Comparison of ENCODE assay signal across 34 cellular contexts in the genomic region with DNA sequence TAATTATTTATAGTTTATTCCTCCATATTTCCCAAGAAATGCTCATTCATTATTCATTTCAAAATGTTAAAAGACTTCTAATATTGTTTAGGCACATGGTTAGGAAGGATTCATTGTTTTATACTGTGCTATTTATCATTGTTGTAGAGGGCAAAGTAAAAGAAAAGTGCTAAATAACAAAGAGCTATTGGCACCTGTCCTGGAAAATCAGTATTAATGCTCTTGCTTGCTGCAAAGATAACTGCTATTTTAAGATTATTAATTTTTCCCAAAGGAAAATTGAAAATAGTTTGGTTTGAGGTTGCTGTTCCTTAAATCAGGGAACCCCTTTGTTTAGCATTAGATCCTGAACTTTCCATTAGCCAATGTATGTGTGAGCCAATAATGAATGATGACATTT.
"Had no signal": no experiment of that assay in that cellular context is flagged by ENCODE, and none has a peak within 500 bp of the region (broad histone marks: within the 10 kb centered on the region; RNA-seq: fewer than 3 reads in every experiment).

No MANE protein-coding gene starts in this region.

- H3K36me3 ChIP-seq: adrenal gland, ascending aorta, breast epithelium, cardiac muscle cell, colonic mucosa, esophagus squamous epithelium, heart left ventricle, WERI-Rb-1 had no signal

- H3K27ac ChIP-seq: adrenal gland, ascending aorta, breast epithelium, cardiac muscle cell, colonic mucosa, epithelial cell of prostate, esophagus squamous epithelium, heart left ventricle, WERI-Rb-1 had no signal

- DNase-seq: activated CD4-positive, alpha-beta memory T cell treated with anti-CD3 and anti-CD28 coated beads for 36 hours; activated CD4-positive, alpha-beta T cell treated with anti-CD3 and anti-CD28 coated beads for 36 hours; activated CD4-positive, alpha-beta T cell treated with anti-CD3 and anti-CD28 coated beads, Interleukin-2, amount 10 ng/mL, durations not matched to agents 24 days and 14 days; activated CD4-positive, CD25-positive, alpha-beta regulatory T cell; activated CD4-positive, CD25-positive, alpha-beta regulatory T cell treated with anti-CD3 and anti-CD28 coated beads, Interleukin-2, amount 50 U/mL, for 72 hours; activated CD8-positive, alpha-beta memory T cell treated with anti-CD3 and anti-CD28 coated beads, Interleukin-2, amount 10 ng/mL, durations not matched to agents 7 days and 5 days; activated CD8-positive, alpha-beta memory T cell treated with anti-CD3 and anti-CD28 coated beads, Interleukin-2, amount 50 U/mL, for 4 hours; activated CD8-positive, alpha-beta T cell treated with anti-CD3 and anti-CD28 coated beads, Interleukin-2, amount 10 ng/mL, durations not matched to agents 7 days and 5 days; activated effector memory CD4-positive, alpha-beta T cell treated with anti-CD3 and anti-CD28 coated beads, Interleukin-2, amount 50 U/mL, for 16 hours; activated naive CD4-positive, alpha-beta T cell treated with anti-CD3 and anti-CD28 coated beads for 36 hours; activated naive CD8-positive, alpha-beta T cell treated with anti-CD3 and anti-CD28 coated beads for 36 hours; activated naive CD8-positive, alpha-beta T cell treated with anti-CD3 and anti-CD28 coated beads, Interleukin-2, amount 50 U/mL, for 24 hours; activated T-cell treated with anti-CD3 and anti-CD28 coated beads, Interleukin-2, amount 50 U/mL, for 1 hour; activated T-cell treated with anti-CD3 and anti-CD28 coated beads, Interleukin-2, amount 50 U/mL, for 48 hours; adrenal gland; amygdala; central memory CD4-positive, alpha-beta T cell; cerebellar nuclear complex; colonic mucosa; effector CD4-positive, alpha-beta T cell; effector memory CD8-positive, alpha-beta T cell; esophagus squamous epithelium; foreskin fibroblast; heart left ventricle; T-helper 9 cell; WERI-Rb-1 had no signal

- H3K36me3 Mint-ChIP-seq: activated CD4-positive, alpha-beta memory T cell treated with anti-CD3 and anti-CD28 coated beads for 36 hours; brain had no signal

- H3K27ac Mint-ChIP-seq: activated CD4-positive, alpha-beta memory T cell treated with anti-CD3 and anti-CD28 coated beads for 36 hours; activated CD4-positive, alpha-beta T cell treated with anti-CD3 and anti-CD28 coated beads for 36 hours; activated CD4-positive, alpha-beta T cell treated with anti-CD3 and anti-CD28 coated beads, Interleukin-2, amount 10 ng/mL, durations not matched to agents 24 days and 14 days; activated CD8-positive, alpha-beta memory T cell treated with anti-CD3 and anti-CD28 coated beads, Interleukin-2, amount 10 ng/mL, durations not matched to agents 7 days and 5 days; activated CD8-positive, alpha-beta T cell treated with anti-CD3 and anti-CD28 coated beads, Interleukin-2, amount 10 ng/mL, durations not matched to agents 7 days and 5 days; activated naive CD4-positive, alpha-beta T cell treated with anti-CD3 and anti-CD28 coated beads for 36 hours; activated naive CD4-positive, alpha-beta T cell treated with anti-CD3 and anti-CD28 coated beads, Interleukin-2, amount 50 U/mL, for 24 hours; activated naive CD8-positive, alpha-beta T cell treated with anti-CD3 and anti-CD28 coated beads for 36 hours; activated naive CD8-positive, alpha-beta T cell treated with anti-CD3 and anti-CD28 coated beads, Interleukin-2, amount 50 U/mL, for 24 hours; activated T-helper 1 cell treated with anti-CD3 and anti-CD28 coated beads, Interleukin-12 subunit alpha, Interleukin-12 subunit beta, Interleukin-2, Interleukin-4 antibody, amounts not matched to agents 30 ng/mL and 10 ng/mL and 1 ng/mL, durations not matched to agents 14 hours and 24 hours and 36 hours; activated T-helper 2 cell treated with anti-CD3 and anti-CD28 coated beads, Interferon-gamma antibody, Interleukin-2, Interleukin-4, amounts not matched to agents 10 μg/mL and 5 μg/mL and 100 μg/mL, durations not matched to agents 14 hours and 24 hours and 36 hours; brain; effector memory CD8-positive, alpha-beta T cell had no signal

- H3K4me1 ChIP-seq: breast epithelium, colonic mucosa had no signal

- H3K9me3 ChIP-seq: adrenal gland, ascending aorta, breast epithelium, colonic mucosa, esophagus squamous epithelium, heart left ventricle had no signal

- H3K4me3 Mint-ChIP-seq: activated CD4-positive, alpha-beta memory T cell treated with anti-CD3 and anti-CD28 coated beads for 36 hours; activated CD4-positive, alpha-beta T cell treated with anti-CD3 and anti-CD28 coated beads for 36 hours; activated CD4-positive, alpha-beta T cell treated with anti-CD3 and anti-CD28 coated beads, Interleukin-2, amount 10 ng/mL, durations not matched to agents 24 days and 14 days; activated CD8-positive, alpha-beta memory T cell treated with anti-CD3 and anti-CD28 coated beads, Interleukin-2, amount 10 ng/mL, durations not matched to agents 7 days and 5 days; activated CD8-positive, alpha-beta T cell treated with anti-CD3 and anti-CD28 coated beads, Interleukin-2, amount 10 ng/mL, durations not matched to agents 7 days and 5 days; activated naive CD4-positive, alpha-beta T cell treated with anti-CD3 and anti-CD28 coated beads for 36 hours; activated naive CD4-positive, alpha-beta T cell treated with anti-CD3 and anti-CD28 coated beads, Interleukin-2, amount 50 U/mL, for 24 hours; activated naive CD8-positive, alpha-beta T cell treated with anti-CD3 and anti-CD28 coated beads for 36 hours; activated naive CD8-positive, alpha-beta T cell treated with anti-CD3 and anti-CD28 coated beads, Interleukin-2, amount 50 U/mL, for 24 hours; activated T-helper 1 cell treated with anti-CD3 and anti-CD28 coated beads, Interleukin-12 subunit alpha, Interleukin-12 subunit beta, Interleukin-2, Interleukin-4 antibody, amounts not matched to agents 30 ng/mL and 10 ng/mL and 1 ng/mL, durations not matched to agents 14 hours and 24 hours and 36 hours; brain; effector memory CD8-positive, alpha-beta T cell had no signal

- H3K4me3 ChIP-seq: adrenal gland, ascending aorta, breast epithelium, cardiac muscle cell, colonic mucosa, esophagus squamous epithelium, heart left ventricle had no signal

- H3K27me3 Mint-ChIP-seq: activated CD4-positive, alpha-beta memory T cell treated with anti-CD3 and anti-CD28 coated beads for 36 hours; activated CD4-positive, alpha-beta T cell treated with anti-CD3 and anti-CD28 coated beads for 36 hours; activated CD4-positive, alpha-beta T cell treated with anti-CD3 and anti-CD28 coated beads, Interleukin-2, amount 10 ng/mL, durations not matched to agents 24 days and 14 days; activated CD8-positive, alpha-beta memory T cell treated with anti-CD3 and anti-CD28 coated beads, Interleukin-2, amount 10 ng/mL, durations not matched to agents 7 days and 5 days; activated naive CD4-positive, alpha-beta T cell treated with anti-CD3 and anti-CD28 coated beads, Interleukin-2, amount 50 U/mL, for 24 hours; activated naive CD8-positive, alpha-beta T cell treated with anti-CD3 and anti-CD28 coated beads for 36 hours; activated naive CD8-positive, alpha-beta T cell treated with anti-CD3 and anti-CD28 coated beads, Interleukin-2, amount 50 U/mL, for 24 hours; effector memory CD8-positive, alpha-beta T cell had no signal

- H3K27me3 ChIP-seq: adrenal gland, ascending aorta, breast epithelium, cardiac muscle cell, colonic mucosa, esophagus squamous epithelium, heart left ventricle had no signal

- ATAC-seq: activated CD4-positive, alpha-beta T cell treated with anti-CD3 and anti-CD28 coated beads for 36 hours; activated CD8-positive, alpha-beta memory T cell treated with anti-CD3 and anti-CD28 coated beads, Interleukin-2, amount 10 ng/mL, durations not matched to agents 7 days and 5 days; activated CD8-positive, alpha-beta T cell treated with anti-CD3 and anti-CD28 coated beads, Interleukin-2, amount 10 ng/mL, durations not matched to agents 7 days and 5 days; activated naive CD8-positive, alpha-beta T cell treated with anti-CD3 and anti-CD28 coated beads, Interleukin-2, amount 50 U/mL, for 24 hours; effector memory CD8-positive, alpha-beta T cell; heart left ventricle had no signal

- H3K9me3 Mint-ChIP-seq: activated CD4-positive, alpha-beta memory T cell treated with anti-CD3 and anti-CD28 coated beads for 36 hours; activated CD4-positive, alpha-beta T cell treated with anti-CD3 and anti-CD28 coated beads, Interleukin-2, amount 10 ng/mL, durations not matched to agents 24 days and 14 days; activated naive CD4-positive, alpha-beta T cell treated with anti-CD3 and anti-CD28 coated beads for 36 hours; activated naive CD4-positive, alpha-beta T cell treated with anti-CD3 and anti-CD28 coated beads, Interleukin-2, amount 50 U/mL, for 24 hours; activated naive CD8-positive, alpha-beta T cell treated with anti-CD3 and anti-CD28 coated beads for 36 hours; activated naive CD8-positive, alpha-beta T cell treated with anti-CD3 and anti-CD28 coated beads, Interleukin-2, amount 50 U/mL, for 24 hours; activated T-helper 1 cell treated with anti-CD3 and anti-CD28 coated beads, Interleukin-12 subunit alpha, Interleukin-12 subunit beta, Interleukin-2, Interleukin-4 antibody, amounts not matched to agents 30 ng/mL and 10 ng/mL and 1 ng/mL, durations not matched to agents 14 hours and 24 hours and 36 hours; activated T-helper 2 cell treated with anti-CD3 and anti-CD28 coated beads, Interferon-gamma antibody, Interleukin-2, Interleukin-4, amounts not matched to agents 10 μg/mL and 5 μg/mL and 100 μg/mL, durations not matched to agents 14 hours and 24 hours and 36 hours; brain; effector memory CD8-positive, alpha-beta T cell had no signal
